In genomic region chr16:87580855-87581261, GRCh38 we compare ENCODE assay signal across 1 cellular context.
TF ChIP-seq lines count a peak whose summit lies in the region.

No MANE protein-coding gene starts in this region.

TF ChIP-seq in HCT116, 20 proteins besides CTCF, POLR2A, EP300 and RAD21 (continued from another document):
- no peak for TF ChIP-seq REST (IDR thresholded peaks at IDR 0.05; ENCODE audit: low read depth)
- TF ChIP-seq, protein P1, sequence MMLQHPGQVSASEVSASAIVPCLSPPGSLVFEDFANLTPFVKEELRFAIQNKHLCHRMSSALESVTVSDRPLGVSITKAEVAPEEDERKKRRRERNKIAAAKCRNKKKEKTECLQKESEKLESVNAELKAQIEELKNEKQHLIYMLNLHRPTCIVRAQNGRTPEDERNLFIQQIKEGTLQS (IDR thresholded peaks at IDR 0.05), result no peak
- TF ChIP-seq YY1 (IDR thresholded peaks at IDR 0.05; ENCODE audit: extremely low read depth, insufficient replicate concordance, low read depth, low read length), result no peak
- TF ChIP-seq ZFX (IDR thresholded peaks at IDR 0.05), result no peak
- no peak for TF ChIP-seq FOSL1 (IDR thresholded peaks at IDR 0.05; ENCODE audit: low read depth)
- TF ChIP-seq ELF1 (IDR thresholded peaks at IDR 0.05; ENCODE audit: borderline replicate concordance, low read depth), result no peak
- TF ChIP-seq ZNF274 (IDR thresholded peaks at IDR 0.05; ENCODE audit: low read depth, low read length), result no peak
- TF ChIP-seq TCF7L2 (IDR thresholded peaks at IDR 0.05; ENCODE audit: borderline replicate concordance, extremely low read depth, insufficient read depth, insufficient read length), result no peak
- no peak for TF ChIP-seq CBX3 (IDR thresholded peaks at IDR 0.05; ENCODE audit: low read depth)
- TF ChIP-seq SRF (IDR thresholded peaks at IDR 0.05; ENCODE audit: low read depth), result no peak
- no peak for TF ChIP-seq SIN3A (IDR thresholded peaks at IDR 0.05; ENCODE audit: low read depth)
- TF ChIP-seq EGR1 (IDR thresholded peaks at IDR 0.05; ENCODE audit: low read depth), result no peak
